In genomic region chr17:7713782-7714181, GRCh38 we compare ENCODE assay signal across 10 cellular contexts. TPM values are rescaled to one million over a fixed set of nuclear protein-coding genes. Genes with fewer than 3 reads are reported as not detected.
"Had no signal": no experiment of that assay in that cellular context is flagged by ENCODE, and none has a peak within 500 bp of the region (broad histone marks: within the 10 kb centered on the region; RNA-seq: fewer than 3 reads in every experiment).

No MANE protein-coding gene starts in this region.

- H3K4me3 Mint-ChIP-seq: natural killer cell; stimulated activated naive CD8-positive, alpha-beta T cell treated with anti-CD3 and anti-CD28 coated beads, Interleukin-15, amount 100 ng/mL, for 72 hours had no signal

- H3K9me3 Mint-ChIP-seq: natural killer cell; stimulated activated naive CD8-positive, alpha-beta T cell treated with anti-CD3 and anti-CD28 coated beads, Interleukin-15, amount 100 ng/mL, for 72 hours had no signal

- H3K27ac Mint-ChIP-seq: natural killer cell had no signal

- H3K36me3 Mint-ChIP-seq: natural killer cell had no signal

- DNase-seq: activated naive CD4-positive, alpha-beta T cell treated with Interleukin-2 at 50 U/mL for 16 hours; erythroblast; gastrocnemius medialis; islet precursor cell; natural killer cell; spleen; stimulated activated naive CD8-positive, alpha-beta T cell treated with anti-CD3 and anti-CD28 coated beads, Interleukin-15, amount 100 ng/mL, for 72 hours; upper lobe of right lung had no signal

- H3K27ac ChIP-seq: ascending aorta, gastrocnemius medialis, spleen, upper lobe of right lung had no signal

- H3K36me3 ChIP-seq: ascending aorta, gastrocnemius medialis, spleen, upper lobe of right lung had no signal

- H3K4me3 ChIP-seq: ascending aorta, gastrocnemius medialis, spleen, upper lobe of right lung had no signal

- H3K9me3 ChIP-seq: ascending aorta, gastrocnemius medialis, spleen, upper lobe of right lung had no signal

RNA-seq across cellular contexts. Expression of gene DNAH2, which starts 3.8 kb away (rescaled TPM):
- total RNA-seq: gastrocnemius medialis had no signal

RNA-seq across cellular contexts. Expression of gene EFNB3, which starts 8.8 kb away (rescaled TPM):
- total RNA-seq: ascending aorta, mononuclear cell, natural killer cell had no signal
